ENCODE assay signal across 8 cellular contexts in genomic region chr20:11891081-11891826, GRCh38. TPM values are rescaled to one million over a fixed set of nuclear protein-coding genes. Genes with fewer than 3 reads are reported as not detected.
DNase-seq lines count a peak whose midpoint lies in the region; ATAC-seq, FAIRE-seq and TF ChIP-seq lines count a peak whose summit lies in the region.

No MANE protein-coding gene starts in this region.

- no peaks in the 10 kb centered on the region for H3K9me3 ChIP-seq in astrocyte (ENCODE audit: insufficient read depth, low read depth, low read length)
- H3K9me3 ChIP-seq in prostate gland = no peaks in the 10 kb centered on the region

- H3K4me1 Mint-ChIP-seq in astrocyte (ENCODE audit: low read depth, unreplicated experiment) = peaks cover 11% of the 10 kb centered on the region

- H3K4me1 ChIP-seq in astrocyte (ENCODE audit: insufficient read depth, low read length) = peaks cover 15% of the 10 kb centered on the region
- H3K4me1 ChIP-seq in prostate gland (replicated peaks) = no peaks in the 10 kb centered on the region

- intact Hi-C loops in prostate gland (cut with DNase I) = no loop called here

- no peak for FAIRE-seq in astrocyte (lab: Jason Lieb, UNC)

- H3K36me3 ChIP-seq in astrocyte (ENCODE audit: insufficient read depth, low read length) (no peaks in the 10 kb centered on the region), prostate gland (no peaks in the 10 kb centered on the region)

- peak overlapping the region; percentile 83 for H2AFZ ChIP-seq in astrocyte (ENCODE audit: low read depth, low read length)

- peak overlapping the region; percentile 86 for H3K4me3 ChIP-seq in astrocyte (ENCODE audit: insufficient read depth, low read depth, low read length)
- H3K4me3 ChIP-seq in prostate gland = peak overlapping the region; percentile 73 to 80

- TF ChIP-seq POLR2A in prostate gland (IDR thresholded peaks at IDR 0.05) = no peak

- no peaks in the 10 kb centered on the region for H3K36me3 Mint-ChIP-seq in astrocyte (ENCODE audit: low read depth, unreplicated experiment)

- peaks cover 52% of the 10 kb centered on the region for H3K79me2 ChIP-seq in astrocyte (ENCODE audit: insufficient read depth, low read length)

- H3K27me3 ChIP-seq in astrocyte (ENCODE audit: insufficient read depth, low read length) (no peaks in the 10 kb centered on the region), prostate gland (replicated peaks; ENCODE audit: insufficient read depth) (no peaks in the 10 kb centered on the region)

- peak overlapping the region; percentile 85 for H3K27ac Mint-ChIP-seq in astrocyte (ENCODE audit: unreplicated experiment)

- peak overlapping the region; percentile 86 for H3K9ac ChIP-seq in astrocyte (ENCODE audit: low read length)

- H3K27ac ChIP-seq in astrocyte (ENCODE audit: low read depth, low read length) (peak overlapping the region; percentile 74), prostate gland (peak overlapping the region; percentile 86 to 93)

- H3K4me2 ChIP-seq in astrocyte (ENCODE audit: low read length) = peak overlapping the region; percentile 91

- DNase-seq in stimulated activated CD4-positive, alpha-beta T cell treated with anti-CD3 and anti-CD28 coated beads, Interleukin-12 subunit alpha, Interleukin-12 subunit beta, amount 100 ng/mL, for 4 hours = peak; percentile 13
- no peak for DNase-seq in stimulated activated CD4-positive, alpha-beta T cell treated with anti-CD3 and anti-CD28 coated beads, Interleukin-4, amount 100 ng/mL, for 24 hours
- DNase-seq in NCI-H748 (lab: John Stamatoyannopoulos, UW; ENCODE audit: unreplicated experiment) = peak; percentile 89
- peak; percentile 22 for DNase-seq in astrocyte (ENCODE audit: low read depth)
- DNase-seq in hippocampal formation (lab: John Stamatoyannopoulos, UW) = peak; percentile 58 to 65
- DNase-seq in prostate gland (ENCODE audit: low spot score) = peak; percentile 50
- DNase-seq in GM19240 (ENCODE audit: insufficient read length, low spot score) = no peak

- no peaks in the 10 kb centered on the region for H3K27me3 Mint-ChIP-seq in astrocyte (ENCODE audit: low read depth, unreplicated experiment)

- TF ChIP-seq CTCF in astrocyte (IDR thresholded peaks at IDR 0.05; ENCODE audit: insufficient read depth, low read depth, low read length) (no peak), prostate gland (IDR thresholded peaks at IDR 0.05) (peak in 1 of 4 experiments; percentile 4)

- peak overlapping the region; percentile 92 for H3K4me3 Mint-ChIP-seq in astrocyte (ENCODE audit: unreplicated experiment)

- peak; percentile 36 for ATAC-seq in HG03064 (IDR thresholded peaks at IDR 0.05; ENCODE audit: low read depth, unreplicated experiment)

- under 1% methylated on average over 57 of the region's 73 CpGs for WGBS in prostate gland

- peaks cover 23% of the 10 kb centered on the region for H4K20me1 ChIP-seq in astrocyte (ENCODE audit: insufficient read depth, low read length)

- no peaks in the 10 kb centered on the region for H3K9me3 Mint-ChIP-seq in astrocyte (ENCODE audit: unreplicated experiment)

RNA-seq across cellular contexts. Expression of gene BTBD3, which starts 26.4 kb away (rescaled TPM):
- 30.7 and 35.9 TPM in 2 replicates for total RNA-seq in astrocyte
- total RNA-seq in prostate gland = 10 to 100 TPM; 36.2 to 84.9 TPM

Comparison
In these comparisons a context has a peak if more than half of its experiments do, and no peak if none do; other contexts are left out.
1. DNase-seq: peak in stimulated activated CD4-positive, alpha-beta T cell treated with anti-CD3 and anti-CD28 coated beads, Interleukin-12 subunit alpha, Interleukin-12 subunit beta, amount 100 ng/mL, for 4 hours (single experiment), NCI-H748 (single experiment), astrocyte (single experiment), hippocampal formation (2 of 2) and prostate gland (single experiment); none in stimulated activated CD4-positive, alpha-beta T cell treated with anti-CD3 and anti-CD28 coated beads, Interleukin-4, amount 100 ng/mL, for 24 hours (single experiment) and GM19240 (single experiment).